26 cellular contexts compared by ENCODE assay signal in the genomic region with DNA sequence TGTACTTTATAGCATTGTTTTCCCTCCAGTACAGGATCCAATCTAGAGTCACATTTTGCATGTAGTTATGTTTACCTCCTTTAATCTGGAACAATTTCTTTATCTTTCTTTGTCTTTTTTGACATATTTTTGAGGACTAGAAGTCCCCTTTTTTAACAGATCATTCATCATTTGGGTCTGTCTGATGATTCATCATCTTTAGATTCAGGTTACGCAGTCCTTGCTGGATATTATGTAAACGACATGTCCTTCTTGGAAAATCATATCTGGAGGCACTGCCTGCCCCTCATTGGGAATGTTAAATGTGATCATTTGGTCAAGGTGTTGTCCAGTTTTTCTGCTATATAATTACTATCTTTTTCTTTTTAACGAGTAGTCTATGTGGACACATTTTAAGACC. TPM values are rescaled to one million over a fixed set of nuclear protein-coding genes. Genes with fewer than 3 reads are reported as not detected.
DNase-seq lines count a peak whose midpoint lies in the region; ATAC-seq and TF ChIP-seq lines count a peak whose summit lies in the region.
"Had no signal": no experiment of that assay in that cellular context is flagged by ENCODE, and none has a peak within 500 bp of the region (broad histone marks: within the 10 kb centered on the region; RNA-seq: fewer than 3 reads in every experiment).

No MANE protein-coding gene starts in this region.

- H3K9me3 Mint-ChIP-seq in HFFc6, result no peaks in the 10 kb centered on the region
- H3K9me3 Mint-ChIP-seq: activated CD4-positive, alpha-beta memory T cell treated with anti-CD3 and anti-CD28 coated beads, Interleukin-2, amount 10 ng/mL, durations not matched to agents 7 days and 5 days; CD8-positive, alpha-beta memory T cell had no signal

- no peaks in the 10 kb centered on the region for H4K20me1 ChIP-seq in osteoblast (ENCODE audit: insufficient read depth, low read length)

- DNase-seq in HFFc6 (peak; percentile 19), SJSA1 (ENCODE audit: low read depth in 1 of 2, low spot score in 2 of 2) (no peak), epithelial cell of esophagus (ENCODE audit: low read depth) (peak; percentile 67), osteoblast (ENCODE audit: insufficient read length, low spot score, missing footprints) (no peak), NCI-H2171 treated with DMSO at 0.1 percent for 48 hours (lab: John Stamatoyannopoulos, UW) (no peak)
- DNase-seq: activated CD4-positive, alpha-beta memory T cell treated with anti-CD3 and anti-CD28 coated beads, Interleukin-2, amount 10 ng/mL, durations not matched to agents 7 days and 5 days; activated T-cell treated with anti-CD3 and anti-CD28 coated beads for 4 hours; adrenal gland; CD8-positive, alpha-beta memory T cell; central memory CD4-positive, alpha-beta T cell; DMS53; dorsolateral prefrontal cortex; NCI-H1436 treated with DMSO at 0.1 percent for 48 hours; NCI-H69; SHP77; spleen; stimulated activated CD4-positive, alpha-beta T cell treated with anti-CD3 and anti-CD28 coated beads, Interleukin-4, amount 100 ng/mL, for 1 hour; stimulated activated naive CD8-positive, alpha-beta T cell treated with anti-CD3 and anti-CD28 coated beads, Interleukin-15, Interleukin-2, amounts not matched to agents 100 U/mL and 50 U/mL, for 24 hours had no signal

- peaks cover 13% of the 10 kb centered on the region for H3K4me1 Mint-ChIP-seq in HFFc6 (ENCODE audit: low read depth)
- H3K4me1 Mint-ChIP-seq: activated CD4-positive, alpha-beta memory T cell treated with anti-CD3 and anti-CD28 coated beads, Interleukin-2, amount 10 ng/mL, durations not matched to agents 7 days and 5 days; CD8-positive, alpha-beta memory T cell had no signal

- no peaks in the 10 kb centered on the region for H3K36me3 ChIP-seq in SJSA1
- H3K36me3 ChIP-seq in osteoblast (ENCODE audit: insufficient read depth, low read length), result no peaks in the 10 kb centered on the region
- H3K36me3 ChIP-seq: adrenal gland, neutrophil, spleen, tibial nerve had no signal

- H3K9me3 ChIP-seq in SJSA1 (replicated peaks) (no peaks in the 10 kb centered on the region), osteoblast (ENCODE audit: low read depth, low read length) (no peaks in the 10 kb centered on the region)
- H3K9me3 ChIP-seq: adrenal gland, neutrophil, spleen, tibial nerve had no signal

- H3K36me3 Mint-ChIP-seq in HFFc6 (ENCODE audit: low read depth), result no peaks in the 10 kb centered on the region
- H3K36me3 Mint-ChIP-seq: CD8-positive, alpha-beta memory T cell had no signal

- H3K27me3 Mint-ChIP-seq in HFFc6 (ENCODE audit: insufficient read depth), result peaks cover 5% of the 10 kb centered on the region; the same call in 1 of the 2 replicates
- H3K27me3 Mint-ChIP-seq: activated CD4-positive, alpha-beta memory T cell treated with anti-CD3 and anti-CD28 coated beads, Interleukin-2, amount 10 ng/mL, durations not matched to agents 7 days and 5 days had no signal

- H3K27ac ChIP-seq in SJSA1 (peak overlapping the region; percentile 29), osteoblast (ENCODE audit: low read depth, low read length) (no peak overlapping the region)
- H3K27ac ChIP-seq: adrenal gland, dorsolateral prefrontal cortex, neutrophil, spleen, tibial nerve had no signal

- H3K4me3 ChIP-seq in SJSA1, result no peak overlapping the region
- no peak overlapping the region for H3K4me3 ChIP-seq in epithelial cell of esophagus (ENCODE audit: low read length)
- no peak overlapping the region for H3K4me3 ChIP-seq in osteoblast (ENCODE audit: insufficient read depth, low read length)
- H3K4me3 ChIP-seq: adrenal gland, dorsolateral prefrontal cortex, spleen, tibial nerve had no signal

- peak overlapping the region; percentile 66 for H3K4me2 ChIP-seq in osteoblast (ENCODE audit: insufficient read depth, low read length)

- 0 out of 2 replicates have a peak overlapping the region, but pooled peaks have one; percentile 27 for H3K27ac Mint-ChIP-seq in HFFc6
- H3K27ac Mint-ChIP-seq: activated CD4-positive, alpha-beta memory T cell treated with anti-CD3 and anti-CD28 coated beads, Interleukin-2, amount 10 ng/mL, durations not matched to agents 7 days and 5 days; CD8-positive, alpha-beta memory T cell had no signal

- TF ChIP-seq CTCF in HFFc6 (IDR thresholded peaks at IDR 0.05) (no peak), epithelial cell of esophagus (IDR thresholded peaks at IDR 0.05; ENCODE audit: insufficient read depth, low read depth, low read length, missing control alignments) (no peak), osteoblast (IDR thresholded peaks at IDR 0.05; ENCODE audit: extremely low read depth, low read depth, low read length) (no peak)

- ATAC-seq in GM21526 (IDR thresholded peaks at IDR 0.05; ENCODE audit: low FRiP score, unreplicated experiment) (no peak), GM18520 (IDR thresholded peaks at IDR 0.05; ENCODE audit: unreplicated experiment) (no peak), GM18907 (IDR thresholded peaks at IDR 0.05; ENCODE audit: unreplicated experiment) (no peak)
- ATAC-seq: activated CD4-positive, CD25-positive, alpha-beta regulatory T cell treated with anti-CD3 and anti-CD28 coated beads, Interleukin-2, amount 50 U/mL, for 24 hours; stimulated activated naive CD8-positive, alpha-beta T cell treated with anti-CD3 and anti-CD28 coated beads, Interleukin-15, Interleukin-2, amounts not matched to agents 100 U/mL and 50 U/mL, for 24 hours had no signal

- H3K27me3 ChIP-seq in SJSA1 (replicated peaks) (no peaks in the 10 kb centered on the region), osteoblast (ENCODE audit: insufficient read depth, low read length) (peaks cover 3% of the 10 kb centered on the region)
- H3K27me3 ChIP-seq: adrenal gland, dorsolateral prefrontal cortex, neutrophil, tibial nerve had no signal

- H3K4me1 ChIP-seq in SJSA1 (replicated peaks), result peaks cover 21% of the 10 kb centered on the region
- peaks cover 13% of the 10 kb centered on the region for H3K4me1 ChIP-seq in osteoblast (ENCODE audit: insufficient read depth, low read length)
- H3K4me1 ChIP-seq: adrenal gland, spleen, tibial nerve had no signal

- H3K4me3 Mint-ChIP-seq in HFFc6, result peak overlapping the region; percentile 23; the same call in 1 of the 2 replicates
- H3K4me3 Mint-ChIP-seq: activated CD4-positive, alpha-beta memory T cell treated with anti-CD3 and anti-CD28 coated beads, Interleukin-2, amount 10 ng/mL, durations not matched to agents 7 days and 5 days; CD8-positive, alpha-beta memory T cell had no signal

- H2AFZ ChIP-seq in osteoblast (ENCODE audit: low read length), result no peak overlapping the region

- no peaks in the 10 kb centered on the region for H3K79me2 ChIP-seq in osteoblast (ENCODE audit: insufficient read depth, low read length)

RNA-seq across cellular contexts. Expression of gene TGM4, which starts 18.3 kb away (rescaled TPM):
- not detected for total RNA-seq in HFFc6 (2021; fragmentation: NEBNext Ultra II Directional; extraction: Animal tissue kit (Norgen Biotek cat#: 25700))
- total RNA-seq in SJSA1 (2014; rRNA removed; shearing (Covaris generic)), result 0.05 TPM in 1 of 2 replicates, not detected in the other
- not detected in 2 replicates for total RNA-seq in osteoblast
- total RNA-seq: activated CD4-positive, alpha-beta memory T cell treated with anti-CD3 and anti-CD28 coated beads, Interleukin-2, amount 10 ng/mL, durations not matched to agents 7 days and 5 days; CD8-positive, alpha-beta memory T cell; lung microvascular endothelial cell; M059J; spleen; tibial nerve had no signal

RNA-seq across cellular contexts. Expression of gene TMEM42, which starts 31.0 kb away (rescaled TPM):
- total RNA-seq in HFFc6 (2021; fragmentation: NEBNext Ultra II Directional; extraction: Animal tissue kit (Norgen Biotek cat#: 25700)), result 10 to 100 TPM; 13.9 to 19.9 (median 16.7) TPM
- 3.8 and 4.8 TPM in 2 replicates for total RNA-seq in SJSA1 (2014; rRNA removed; shearing (Covaris generic))
- 15.6 and 18.1 TPM in 2 replicates for total RNA-seq in osteoblast

Comparison
In these comparisons a context has a peak if more than half of its experiments do, and no peak if none do; other contexts are left out.
1. DNase-seq: peak in HFFc6 (single experiment) and epithelial cell of esophagus (single experiment); none in SJSA1 (0 of 2), osteoblast (single experiment) and NCI-H2171 treated with DMSO at 0.1 percent for 48 hours (single experiment).